ENCODE assay signal across 17 cellular contexts in the genomic region with DNA sequence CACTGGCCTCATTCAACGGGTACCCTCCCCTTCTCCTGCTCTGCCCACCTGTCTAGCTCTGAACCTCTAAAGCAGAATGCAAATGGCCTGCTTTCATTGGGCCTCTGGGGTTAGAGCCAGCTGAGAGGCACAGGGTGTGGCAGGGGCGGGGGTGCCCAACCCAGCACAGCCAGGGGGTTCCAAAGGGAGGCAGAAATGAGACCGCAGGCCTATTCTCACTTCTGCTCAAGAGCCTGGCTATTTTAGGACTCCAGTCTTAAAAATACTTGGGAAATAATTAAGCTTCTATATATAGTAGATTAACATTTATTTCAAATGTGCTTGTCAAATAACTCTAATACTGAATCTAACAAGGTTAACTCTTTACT. TPM values are rescaled to one million over a fixed set of nuclear protein-coding genes. Genes with fewer than 3 reads are reported as not detected.
DNase-seq lines count a peak whose midpoint lies in the region; ATAC-seq and TF ChIP-seq lines count a peak whose summit lies in the region.
"Had no signal": no experiment of that assay in that cellular context is flagged by ENCODE, and none has a peak within 500 bp of the region (broad histone marks: within the 10 kb centered on the region; RNA-seq: fewer than 3 reads in every experiment).

No MANE protein-coding gene starts in this region.

- POLR2A ChIA-PET in activated CD4-positive, alpha-beta memory T cell treated with anti-CD3 and anti-CD28 coated beads, Interleukin-2, amount 10 ng/mL, durations not matched to agents 7 days and 5 days (lab: Charles Lee), result interaction anchor here (1.2 kb wide), 1 partner anchor 27 kb away, joined by 4 read pairs; no protein-coding TSS in a partner anchor

- H3K4me1 Mint-ChIP-seq in activated naive CD8-positive, alpha-beta T cell treated with anti-CD3 and anti-CD28 coated beads, Interleukin-2, amount 50 U/mL, for 24 hours, result peaks cover 57% of the 10 kb centered on the region
- H3K4me1 Mint-ChIP-seq in activated naive CD8-positive, alpha-beta T cell treated with anti-CD3 and anti-CD28 coated beads for 36 hours, result peaks cover 48% of the 10 kb centered on the region
- H3K4me1 Mint-ChIP-seq in type B pancreatic cell (ENCODE audit: unreplicated experiment), result peaks cover 25% of the 10 kb centered on the region
- peaks cover 27% of the 10 kb centered on the region for H3K4me1 Mint-ChIP-seq in activated CD4-positive, alpha-beta memory T cell treated with anti-CD3 and anti-CD28 coated beads, Interleukin-2, amount 10 ng/mL, durations not matched to agents 7 days and 5 days

- CTCF ChIA-PET in activated CD4-positive, alpha-beta memory T cell treated with anti-CD3 and anti-CD28 coated beads, Interleukin-2, amount 10 ng/mL, durations not matched to agents 7 days and 5 days (lab: Charles Lee), result interaction anchor here (1.2 kb wide), 1 partner anchor 27 kb away, joined by 3 read pairs; no protein-coding TSS in a partner anchor

- H3K9me3 Mint-ChIP-seq in activated naive CD8-positive, alpha-beta T cell treated with anti-CD3 and anti-CD28 coated beads, Interleukin-2, amount 50 U/mL, for 24 hours, result no peaks in the 10 kb centered on the region
- H3K9me3 Mint-ChIP-seq in activated naive CD8-positive, alpha-beta T cell treated with anti-CD3 and anti-CD28 coated beads for 36 hours, result no peaks in the 10 kb centered on the region
- no peaks in the 10 kb centered on the region for H3K9me3 Mint-ChIP-seq in type B pancreatic cell
- no peaks in the 10 kb centered on the region for H3K9me3 Mint-ChIP-seq in activated CD4-positive, alpha-beta memory T cell treated with anti-CD3 and anti-CD28 coated beads, Interleukin-2, amount 10 ng/mL, durations not matched to agents 7 days and 5 days
- H3K9me3 Mint-ChIP-seq: central memory CD8-positive, alpha-beta T cell; T-helper 2 cell treated with Interferon-gamma antibody and Interleukin-4, amounts not matched to agents 5 μg/mL and 100 μg/mL, for 36 hours had no signal

- DNase-seq in activated naive CD8-positive, alpha-beta T cell treated with anti-CD3 and anti-CD28 coated beads, Interleukin-2, amount 50 U/mL, for 24 hours, result peak; percentile 21
- no peak for DNase-seq in activated naive CD8-positive, alpha-beta T cell treated with anti-CD3 and anti-CD28 coated beads for 36 hours
- peak; percentile 71 for DNase-seq in NCI-H526 treated with DMSO at 0.1 percent for 48 hours (lab: John Stamatoyannopoulos, UW)
- no peak for DNase-seq in type B pancreatic cell (ENCODE audit: extremely low spot score, unreplicated experiment)
- no peak for DNase-seq in GOT3 (lab: John Stamatoyannopoulos, UW)
- no peak for DNase-seq in activated CD4-positive, alpha-beta memory T cell treated with anti-CD3 and anti-CD28 coated beads, Interleukin-2, amount 10 ng/mL, durations not matched to agents 7 days and 5 days
- DNase-seq: ACHN; activated CD4-positive, alpha-beta T cell treated with anti-CD3 and anti-CD28 coated beads, Interleukin-2, amount 50 U/mL, for 48 hours; activated naive CD4-positive, alpha-beta T cell; hypothalamus; mesenchymal stem cell had no signal

- H3K27ac Mint-ChIP-seq in activated naive CD8-positive, alpha-beta T cell treated with anti-CD3 and anti-CD28 coated beads, Interleukin-2, amount 50 U/mL, for 24 hours, result no peak overlapping the region
- H3K27ac Mint-ChIP-seq in activated naive CD8-positive, alpha-beta T cell treated with anti-CD3 and anti-CD28 coated beads for 36 hours, result no peak overlapping the region
- H3K27ac Mint-ChIP-seq in type B pancreatic cell, result peak overlapping the region; percentile 64
- no peak overlapping the region for H3K27ac Mint-ChIP-seq in activated CD4-positive, alpha-beta memory T cell treated with anti-CD3 and anti-CD28 coated beads, Interleukin-2, amount 10 ng/mL, durations not matched to agents 7 days and 5 days
- H3K27ac Mint-ChIP-seq: T-helper 2 cell treated with Interferon-gamma antibody and Interleukin-4, amounts not matched to agents 5 μg/mL and 100 μg/mL, for 36 hours had no signal

- H3K36me3 Mint-ChIP-seq in activated naive CD8-positive, alpha-beta T cell treated with anti-CD3 and anti-CD28 coated beads, Interleukin-2, amount 50 U/mL, for 24 hours (ENCODE audit: low read depth), result peaks cover 18% of the 10 kb centered on the region
- H3K36me3 Mint-ChIP-seq in activated naive CD8-positive, alpha-beta T cell treated with anti-CD3 and anti-CD28 coated beads for 36 hours, result peaks cover 6% of the 10 kb centered on the region
- peaks cover 2% of the 10 kb centered on the region for H3K36me3 Mint-ChIP-seq in type B pancreatic cell
- peaks cover 4% of the 10 kb centered on the region for H3K36me3 Mint-ChIP-seq in activated CD4-positive, alpha-beta memory T cell treated with anti-CD3 and anti-CD28 coated beads, Interleukin-2, amount 10 ng/mL, durations not matched to agents 7 days and 5 days (ENCODE audit: low read depth)

- no peaks in the 10 kb centered on the region for H3K27me3 Mint-ChIP-seq in activated naive CD8-positive, alpha-beta T cell treated with anti-CD3 and anti-CD28 coated beads, Interleukin-2, amount 50 U/mL, for 24 hours
- H3K27me3 Mint-ChIP-seq in activated naive CD8-positive, alpha-beta T cell treated with anti-CD3 and anti-CD28 coated beads for 36 hours, result no peaks in the 10 kb centered on the region
- no peaks in the 10 kb centered on the region for H3K27me3 Mint-ChIP-seq in type B pancreatic cell
- H3K27me3 Mint-ChIP-seq in activated CD4-positive, alpha-beta memory T cell treated with anti-CD3 and anti-CD28 coated beads, Interleukin-2, amount 10 ng/mL, durations not matched to agents 7 days and 5 days, result no peaks in the 10 kb centered on the region
- H3K27me3 Mint-ChIP-seq: central memory CD8-positive, alpha-beta T cell had no signal

- ATAC-seq in activated naive CD8-positive, alpha-beta T cell treated with anti-CD3 and anti-CD28 coated beads, Interleukin-2, amount 50 U/mL, for 24 hours, result no peak
- ATAC-seq in esophagus mucosa (peak; percentile 37), HG03565 (IDR thresholded peaks at IDR 0.05; ENCODE audit: unreplicated experiment) (no peak)
- ATAC-seq: Panc1 had no signal

- no peak for TF ChIP-seq CTCF in type B pancreatic cell (conservative IDR thresholded peaks at IDR 0.05)

- no peak overlapping the region for H3K4me3 Mint-ChIP-seq in activated naive CD8-positive, alpha-beta T cell treated with anti-CD3 and anti-CD28 coated beads, Interleukin-2, amount 50 U/mL, for 24 hours
- no peak overlapping the region for H3K4me3 Mint-ChIP-seq in activated naive CD8-positive, alpha-beta T cell treated with anti-CD3 and anti-CD28 coated beads for 36 hours
- H3K4me3 Mint-ChIP-seq in type B pancreatic cell, result no peak overlapping the region
- H3K4me3 Mint-ChIP-seq in activated CD4-positive, alpha-beta memory T cell treated with anti-CD3 and anti-CD28 coated beads, Interleukin-2, amount 10 ng/mL, durations not matched to agents 7 days and 5 days, result no peak overlapping the region
- H3K4me3 Mint-ChIP-seq: central memory CD8-positive, alpha-beta T cell; T-helper 2 cell treated with Interferon-gamma antibody and Interleukin-4, amounts not matched to agents 5 μg/mL and 100 μg/mL, for 36 hours had no signal

RNA-seq across cellular contexts. Expression of gene QSOX2, which starts 5.7 kb away (rescaled TPM):
- total RNA-seq in activated naive CD8-positive, alpha-beta T cell treated with anti-CD3 and anti-CD28 coated beads for 36 hours, result 10 to 100 TPM; 17.0 to 18.3 TPM
- total RNA-seq in esophagus mucosa, result 3.0 TPM
- total RNA-seq in type B pancreatic cell (ENCODE audit: low replicate concordance), result 15.6 and 23.6 TPM in 2 replicates
- 10 to 100 TPM; 12.4 to 13.4 TPM for total RNA-seq in activated CD4-positive, alpha-beta memory T cell treated with anti-CD3 and anti-CD28 coated beads, Interleukin-2, amount 10 ng/mL, durations not matched to agents 7 days and 5 days

RNA-seq across cellular contexts. Expression of gene LHX3, which starts 35.0 kb away (rescaled TPM):
- not detected for total RNA-seq in activated naive CD8-positive, alpha-beta T cell treated with anti-CD3 and anti-CD28 coated beads for 36 hours
- total RNA-seq in esophagus mucosa (0.08 TPM), type B pancreatic cell (ENCODE audit: low replicate concordance) (0.10 and 0.90 TPM in 2 replicates)
- under 1 TPM in 1 of 2 experiments, not detected in 1; 0.08 TPM for total RNA-seq in activated CD4-positive, alpha-beta memory T cell treated with anti-CD3 and anti-CD28 coated beads, Interleukin-2, amount 10 ng/mL, durations not matched to agents 7 days and 5 days
- total RNA-seq: pancreas had no signal

Comparison
In these comparisons a context has a peak if more than half of its experiments do, and no peak if none do; other contexts are left out.
1. DNase-seq: peak in activated naive CD8-positive, alpha-beta T cell treated with anti-CD3 and anti-CD28 coated beads, Interleukin-2, amount 50 U/mL, for 24 hours (single experiment) and NCI-H526 treated with DMSO at 0.1 percent for 48 hours (single experiment); none in activated naive CD8-positive, alpha-beta T cell treated with anti-CD3 and anti-CD28 coated beads for 36 hours (single experiment), type B pancreatic cell (single experiment), GOT3 (single experiment) and activated CD4-positive, alpha-beta memory T cell treated with anti-CD3 and anti-CD28 coated beads, Interleukin-2, amount 10 ng/mL, durations not matched to agents 7 days and 5 days (single experiment).